Comparison of ENCODE assay signal across 11 cellular contexts in genomic region chr6:142925575-142926110, GRCh38. TPM values are rescaled to one million over a fixed set of nuclear protein-coding genes. Genes with fewer than 3 reads are reported as not detected.
A peak's percentile ranks its signal among the peaks of the same experiment; 100 is the strongest.
DNase-seq lines count a peak whose midpoint lies in the region; ATAC-seq and TF ChIP-seq lines count a peak whose summit lies in the region.
"Had no signal": no experiment of that assay in that cellular context is flagged by ENCODE, and none has a peak within 500 bp of the region (broad histone marks: within the 10 kb centered on the region; RNA-seq: fewer than 3 reads in every experiment).

No MANE protein-coding gene starts in this region.

- H4K20me1 ChIP-seq in IMR-90 (ENCODE audit: insufficient read depth, low read length): no peaks in the 10 kb centered on the region; the same call in 1 of the 2 replicates

- H3K4ac ChIP-seq in IMR-90 (ENCODE audit: low read depth, low read length) (no peak overlapping the region), mesendoderm (ENCODE audit: low read depth, low read length) (no peak overlapping the region)

- H3K79me2 ChIP-seq in mesendoderm (ENCODE audit: control insufficient read depth, insufficient read depth, low read length): no peaks in the 10 kb centered on the region

- H3K79me1 ChIP-seq in IMR-90 (ENCODE audit: low read depth in 1 of 2, low read length in 2 of 2) (peaks cover 19 to 51% of the 10 kb centered on the region in 2 experiments; a peak in 3 of 4 replicates), mesendoderm (ENCODE audit: low read length) (no peaks in the 10 kb centered on the region)

- no peaks in the 10 kb centered on the region for H3K9me1 ChIP-seq in IMR-90 (ENCODE audit: insufficient read depth, low read length)

- H3K27ac Mint-ChIP-seq in central memory CD8-positive, alpha-beta T cell (ENCODE audit: low read depth): peak overlapping the region; percentile 94

- peak; percentile 25 for DNase-seq in AG10803 (ENCODE audit: low read depth)
- peak; percentile 89 for DNase-seq in IMR-90
- DNase-seq in central memory CD8-positive, alpha-beta T cell (ENCODE audit: low spot score in 2 of 2): no peak
- no peak for DNase-seq in mucosa of descending colon
- no peak for DNase-seq in mesendoderm
- no peak for DNase-seq in NOMO-1 treated with DMSO at 0.1 percent for 48 hours (lab: John Stamatoyannopoulos, UW; ENCODE audit: unreplicated experiment)
- DNase-seq in GM10248 (ENCODE audit: extremely low spot score): no peak
- DNase-seq: activated gamma-delta T cell treated with Interleukin-2 at 50 U/mL for 16 hours, DMS79 had no signal

- CTCF ChIA-PET in IMR-90 (lab: Yijun Ruan, JAX) (interaction anchor here (1.0 kb wide), 1 partner anchor 42 kb away, joined by 3 read pairs; no protein-coding TSS in a partner anchor), GM10248 (lab: Yijun Ruan, JAX) (interaction anchor here (0.6 to 2.9 kb wide), 6 partner anchors 9 to 179 kb away, joined by 3 to 9 read pairs (median 6); no protein-coding TSS in a partner anchor)

- H3K36me3 ChIP-seq in IMR-90 (ENCODE audit: control insufficient read depth, insufficient read depth, low read length) (no peaks in the 10 kb centered on the region), mucosa of descending colon (ENCODE audit: low read depth) (no peaks in the 10 kb centered on the region), mesendoderm (ENCODE audit: control insufficient read depth, insufficient read depth, low read length) (no peaks in the 10 kb centered on the region)

- no peak overlapping the region for H3K56ac ChIP-seq in IMR-90 (ENCODE audit: extremely low read depth, insufficient read depth, low read length)
- no peak overlapping the region for H3K56ac ChIP-seq in mesendoderm (ENCODE audit: low read length)

- no peak for TF ChIP-seq POLR2A in IMR-90 (IDR thresholded peaks at IDR 0.05; ENCODE audit: low read depth, low read length)

- H3K14ac ChIP-seq in IMR-90 (replicated peaks; ENCODE audit: low read depth, low read length): no peak overlapping the region

- in situ Hi-C loops in IMR-90 (cut with MboI; ENCODE audit: low sequenced_read_pairs): no loop called here

- no CpG with 5 or more reads among the region's 7 CpGs for WGBS in IMR-90 (ENCODE audit: extremely low coverage in 2 of 2, insufficient read length in 1 of 2), 2 experiments
- WGBS in mesendoderm (ENCODE audit: extremely low coverage, insufficient coverage, low lambda C conversion rate): no CpG with 5 or more reads among the region's 7 CpGs

- no peak overlapping the region for H2BK15ac ChIP-seq in IMR-90 (ENCODE audit: low read depth, low read length)
- H2BK15ac ChIP-seq in mesendoderm (replicated peaks; ENCODE audit: low read depth): no peak overlapping the region

- POLR2A ChIA-PET in IMR-90 (lab: Charles Lee; ENCODE audit: unreplicated experiment): no interaction called here
- POLR2A ChIA-PET in GM10248 (lab: Yijun Ruan, JAX): no interaction called here

- no peak for TF ChIP-seq CTCF in AG10803 (conservative IDR thresholded peaks at IDR 0.05; ENCODE audit: low read length)
- TF ChIP-seq CTCF in IMR-90 (conservative IDR thresholded peaks at IDR 0.05; ENCODE audit: low read depth, low read length): no peak
- no peak for TF ChIP-seq CTCF in mucosa of descending colon (IDR thresholded peaks at IDR 0.05)
- TF ChIP-seq CTCF in GM10248 (IDR thresholded peaks at IDR 0.05; ENCODE audit: control extremely low read depth, extremely low read depth, low read depth, missing control alignments): no peak

- H4K5ac ChIP-seq in IMR-90 (ENCODE audit: low read depth, low read length) (no peak overlapping the region), mesendoderm (ENCODE audit: low read length) (no peak overlapping the region)

- H2AK9ac ChIP-seq in IMR-90 (replicated peaks; ENCODE audit: low read depth, low read length, poor library complexity): no peak overlapping the region

- H3K23ac ChIP-seq in IMR-90 (ENCODE audit: low read depth, low read length) (peak overlapping the region; percentile 26; the same call in 1 of the 2 replicates), mesendoderm (ENCODE audit: low read length) (no peak overlapping the region)

- no peaks in the 10 kb centered on the region for H3K27me3 Mint-ChIP-seq in central memory CD8-positive, alpha-beta T cell

- H2AFZ ChIP-seq in IMR-90 (replicated peaks; ENCODE audit: low read length, poor library complexity): no peak overlapping the region

- H3K4me1 ChIP-seq in IMR-90 (ENCODE audit: control insufficient read depth, insufficient read depth, low read length): no peaks in the 10 kb centered on the region; the same call in 1 of the 2 replicates
- H3K4me1 ChIP-seq in mucosa of descending colon (ENCODE audit: low read depth): no peaks in the 10 kb centered on the region
- no peaks in the 10 kb centered on the region for H3K4me1 ChIP-seq in mesendoderm (ENCODE audit: control insufficient read depth, low read depth, low read length)

- H4K8ac ChIP-seq in IMR-90 (ENCODE audit: low read depth in 2 of 2, low read length in 2 of 2): 0 out of 4 replicates have a peak overlapping the region, but pooled peaks of 1 of the 2 experiments have one; percentile 11
- no peak overlapping the region for H4K8ac ChIP-seq in mesendoderm (ENCODE audit: low read depth, low read length)

- H3K27me3 ChIP-seq in IMR-90 (ENCODE audit: control insufficient read depth, insufficient read depth, low read length) (no peaks in the 10 kb centered on the region), mesendoderm (ENCODE audit: insufficient read depth, low read length, poor library complexity) (no peaks in the 10 kb centered on the region)

- H2BK5ac ChIP-seq in IMR-90 (ENCODE audit: low read depth, low read length, poor library complexity, severe bottlenecking) (peak overlapping the region; percentile 23), mesendoderm (ENCODE audit: low read length) (no peak overlapping the region)

- dilution Hi-C loops in IMR-90 (cut with HindIII; ENCODE audit: low sequenced_read_pairs, unreplicated experiment): no loop called here

- H3K9me3 Mint-ChIP-seq in central memory CD8-positive, alpha-beta T cell: no peaks in the 10 kb centered on the region

- H2AK5ac ChIP-seq in IMR-90 (ENCODE audit: low read depth, low read length): no peak overlapping the region
- no peak overlapping the region for H2AK5ac ChIP-seq in mesendoderm (ENCODE audit: low read length)

- no TSS peak for BruUV-seq in IMR-90 (replicated peaks; lab: Mats Ljungman, UMichigan)

- H3K18ac ChIP-seq in IMR-90 (ENCODE audit: low read depth, low read length) (no peak overlapping the region; the same call in 1 of the 2 replicates), mesendoderm (ENCODE audit: low read length) (no peak overlapping the region)

- peaks cover 45% of the 10 kb centered on the region for H3K4me1 Mint-ChIP-seq in central memory CD8-positive, alpha-beta T cell

- no peaks in the 10 kb centered on the region for H3K9me3 ChIP-seq in IMR-90 (ENCODE audit: control insufficient read depth, insufficient read depth, low read length)
- H3K9me3 ChIP-seq in mucosa of descending colon: no peaks in the 10 kb centered on the region

- H2BK20ac ChIP-seq in IMR-90 (ENCODE audit: low read depth, low read length): 0 out of 2 replicates have a peak overlapping the region, but pooled peaks have one; percentile 4

- peak overlapping the region; percentile 25; the same call in 1 of the 2 replicates for H3K4me2 ChIP-seq in IMR-90 (ENCODE audit: low read depth, low read length)
- no peak overlapping the region for H3K4me2 ChIP-seq in mesendoderm (ENCODE audit: low read length)

- no peak overlapping the region for H3K4me3 ChIP-seq in AG10803 (ENCODE audit: low read length)
- no peak overlapping the region for H3K4me3 ChIP-seq in IMR-90 (ENCODE audit: insufficient read depth, low read depth, low read length)
- no peak overlapping the region for H3K4me3 ChIP-seq in mucosa of descending colon
- no peak overlapping the region for H3K4me3 ChIP-seq in mesendoderm (ENCODE audit: low read length)
- H3K4me3 ChIP-seq: SK-N-MC had no signal

- H3K27ac ChIP-seq in IMR-90 (ENCODE audit: insufficient read depth, low read length) (no peak overlapping the region), mesendoderm (ENCODE audit: low read depth, low read length) (no peak overlapping the region)
- H3K27ac ChIP-seq: SK-N-MC had no signal

- ATAC-seq in IMR-90 (ENCODE audit: low read depth) (no peak), mucosa of descending colon (peak; percentile 21), GM21737 (IDR thresholded peaks at IDR 0.05; ENCODE audit: unreplicated experiment) (no peak)
- no peak for ATAC-seq in central memory CD8-positive, alpha-beta T cell (replicated peaks; ENCODE audit: extremely low read depth, poor library complexity, severe bottlenecking)

- H2BK120ac ChIP-seq in IMR-90 (ENCODE audit: low read depth, low read length) (peak overlapping the region; percentile 20; the same call in 1 of the 2 replicates), mesendoderm (ENCODE audit: low read depth, low read length) (no peak overlapping the region)

- H3K36me3 Mint-ChIP-seq in central memory CD8-positive, alpha-beta T cell (ENCODE audit: insufficient read depth): peaks cover 17% of the 10 kb centered on the region

- no peak; the same call in 1 of the 2 replicates for TF ChIP-seq RAD21 in IMR-90 (IDR thresholded peaks at IDR 0.05; ENCODE audit: low read length)

- H4K91ac ChIP-seq in IMR-90 (ENCODE audit: insufficient read depth, low read depth, low read length): no peak overlapping the region

- H3K9ac ChIP-seq in IMR-90 (ENCODE audit: low read depth, low read length) (no peak overlapping the region), mesendoderm (ENCODE audit: low read length) (no peak overlapping the region)

- intact Hi-C loops in IMR-90 (cut with micrococcal nuclease) (loop anchor here (5.0 kb wide), 1 partner anchor 78 kb away; no protein-coding TSS in a partner anchor), mucosa of descending colon (cut with DNase I, micrococcal nuclease) (no loop called here)

- H3K4me3 Mint-ChIP-seq in central memory CD8-positive, alpha-beta T cell: peak overlapping the region; percentile 83

TF ChIP-seq in IMR-90, 13 proteins besides CTCF, POLR2A, EP300 and RAD21 (continues in another document):
- TF ChIP-seq MAFK (IDR thresholded peaks at IDR 0.05; ENCODE audit: low read depth, low read length) (no peak), MXI1 (IDR thresholded peaks at IDR 0.05; ENCODE audit: borderline replicate concordance, low read depth, low read length) (no peak), RFX5 (IDR thresholded peaks at IDR 0.05; ENCODE audit: low read depth, low read length) (no peak), FOS (IDR thresholded peaks at IDR 0.05; ENCODE audit: low read depth, low read length) (peak; percentile 19; the same call in 1 of the 2 replicates)

RNA-seq across cellular contexts. Expression of gene HIVEP2, which starts 19.3 kb away (rescaled TPM):
- total RNA-seq in IMR-90 (2012; rRNA removed) (11.1 and 11.3 TPM in 2 replicates), mucosa of descending colon (10 to 100 TPM in 2 of 3 donors, 1 to 10 TPM in 1; 7.8 to 17.7 (median 11.3) TPM)
- polyA plus RNA-seq in IMR-90 (2012; rRNA removed): 4.2 and 4.3 TPM in 2 replicates
- polyA plus RNA-seq in IMR-90 (2012; cell fraction: cytosol; rRNA removed): 1.4 and 1.5 TPM in 2 replicates
- polyA plus RNA-seq in IMR-90 (2012; cell fraction: nucleus; rRNA removed; ENCODE audit: low replicate concordance): 2.9 and 6.6 TPM in 2 replicates
- 2.2 TPM for polyA plus RNA-seq in mesendoderm (2013, experiment 1 of 2)
- polyA plus RNA-seq in mesendoderm (2013, experiment 2 of 2): 2.3 TPM

Comparison
In these comparisons a context has a peak if more than half of its experiments do, and no peak if none do; other contexts are left out.
1. DNase-seq: peak in AG10803 (single experiment) and IMR-90 (single experiment); none in central memory CD8-positive, alpha-beta T cell (0 of 2), mucosa of descending colon (0 of 3), mesendoderm (single experiment), NOMO-1 treated with DMSO at 0.1 percent for 48 hours (single experiment) and GM10248 (single experiment).